ENCODE assay signal across 9 cellular contexts in genomic region chr14:22814945-22815713, GRCh38. TPM values are rescaled to one million over a fixed set of nuclear protein-coding genes. Genes with fewer than 3 reads are reported as not detected.
DNase-seq lines count a peak whose midpoint lies in the region; ATAC-seq and TF ChIP-seq lines count a peak whose summit lies in the region.
"Had no signal": no experiment of that assay in that cellular context is flagged by ENCODE, and none has a peak within 500 bp of the region (broad histone marks: within the 10 kb centered on the region; RNA-seq: fewer than 3 reads in every experiment).

TSS of gene SLC7A7 (minus strand) at chr14:22815435. CDS start at chr14:22813398, 2,037 bp downstream.

- TF ChIP-seq POLR2A in uterus (IDR thresholded peaks at IDR 0.05), result no peak

- no peak for TF ChIP-seq CTCF in choroid plexus epithelial cell (conservative IDR thresholded peaks at IDR 0.05; ENCODE audit: low read depth, low read length)
- TF ChIP-seq CTCF in mucosa of descending colon (IDR thresholded peaks at IDR 0.05), result no peak
- no peak for TF ChIP-seq CTCF in uterus (IDR thresholded peaks at IDR 0.05)

- intact Hi-C loops in Right ventricle myocardium inferior (cut with DNase I), result no loop called here
- intact Hi-C loops in cardiac septum (cut with DNase I), result loop anchor here (5.0 kb wide), 2 partner anchors 48 to 158 kb away; partner anchors contain the start of gene OXA1L
- intact Hi-C loops in mucosa of descending colon (cut with DNase I, micrococcal nuclease), result no loop called here
- intact Hi-C loops in uterus (cut with DNase I; ENCODE audit: low total_unique reads), result no loop called here

- no peaks in the 10 kb centered on the region for H3K27me3 ChIP-seq in uterus

- ATAC-seq in Right ventricle myocardium inferior (peak; percentile 32), mucosa of descending colon (peak; percentile 56)

- DNase-seq in Right ventricle myocardium inferior (ENCODE audit: missing footprints) (no peak), cardiac septum (ENCODE audit: low spot score) (no peak), choroid plexus epithelial cell (ENCODE audit: low read depth) (peak; percentile 38), mucosa of descending colon (no peak), uterus (no peak), epidermal melanocyte (ENCODE audit: insufficient read length, low spot score) (no peak), NCI-H2081 treated with DMSO at 0.1 percent for 48 hours (lab: John Stamatoyannopoulos, UW) (no peak), Ammon's horn (ENCODE audit: low spot score) (no peak)
- DNase-seq: NCI-H2081 had no signal

- no peaks in the 10 kb centered on the region for H3K36me3 ChIP-seq in mucosa of descending colon (ENCODE audit: low read depth)
- no peaks in the 10 kb centered on the region for H3K36me3 ChIP-seq in uterus

- H3K4me3 ChIP-seq in choroid plexus epithelial cell (ENCODE audit: low read depth, low read length), result peak within 1 kb of the TSS; percentile 2
- H3K4me3 ChIP-seq in mucosa of descending colon, result no peak within 1 kb of the TSS
- no peak within 1 kb of the TSS for H3K4me3 ChIP-seq in uterus

- H3K4me1 ChIP-seq in mucosa of descending colon (ENCODE audit: low read depth) (peaks cover 4% of the 10 kb centered on the region), uterus (peaks cover 0 to 6% of the 10 kb centered on the region in 2 donors)

- H3K27ac ChIP-seq in uterus, result peak within 1 kb of the TSS; percentile 33 to 49

- H3K9me3 ChIP-seq in mucosa of descending colon (no peaks in the 10 kb centered on the region), uterus (no peaks in the 10 kb centered on the region)

RNA-seq across cellular contexts. Expression of gene SLC7A7, which starts in this region (rescaled TPM):
- 5.8 TPM for total RNA-seq in Right ventricle myocardium inferior
- total RNA-seq in cardiac septum, result 2.3 TPM
- total RNA-seq in mucosa of descending colon, result 10 to 100 TPM in 2 of 3 donors, 1 to 10 TPM in 1; 7.6 to 13.7 (median 13.2) TPM
- 10 to 100 TPM in 1 of 4 donors, 1 to 10 TPM in 3; 2.8 to 15.6 (median 6.8) TPM for total RNA-seq in uterus
